Comparison of ENCODE assay signal across 8 cellular contexts in the genomic region with DNA sequence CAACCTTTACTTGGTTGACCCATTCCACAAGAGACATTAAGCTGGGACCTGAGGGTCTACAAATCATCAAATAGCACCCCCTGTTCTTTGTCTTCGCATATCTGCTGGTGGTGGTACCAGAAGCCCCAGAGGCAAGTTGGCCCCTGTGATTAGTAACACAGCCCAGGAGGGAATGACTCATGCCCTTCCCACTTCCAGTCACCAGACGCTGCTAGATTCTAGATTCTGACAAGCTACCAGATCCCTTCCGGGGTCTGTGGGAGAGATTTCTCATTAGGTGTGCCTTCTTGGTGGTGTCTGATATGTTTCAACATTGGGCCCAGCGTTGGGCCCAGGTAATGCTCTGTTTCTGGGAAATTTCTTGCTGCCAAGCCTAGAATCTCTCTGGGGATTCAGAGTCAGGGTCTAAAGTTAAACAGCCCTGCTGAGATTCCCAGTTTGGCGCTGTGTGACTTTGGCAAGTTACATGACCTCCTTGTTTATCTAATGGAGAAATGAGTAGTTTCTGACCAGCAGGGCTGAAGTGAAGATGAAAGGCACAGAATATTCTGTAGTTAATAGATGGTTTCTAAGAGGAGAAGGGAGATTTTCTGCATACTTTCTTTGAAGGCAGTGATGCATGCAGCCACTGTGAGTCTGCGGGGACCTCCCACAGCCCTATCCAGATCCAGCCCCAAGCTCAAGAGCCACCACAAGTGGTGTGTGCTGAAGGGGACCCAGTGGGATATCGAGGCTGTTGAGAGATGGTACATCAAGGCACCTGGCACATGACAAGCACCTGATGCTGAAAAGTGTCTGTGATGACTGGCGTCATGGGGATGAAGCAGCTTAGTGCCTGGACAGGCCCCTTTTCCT. TPM values are rescaled to one million over a fixed set of nuclear protein-coding genes. Genes with fewer than 3 reads are reported as not detected.
A peak's percentile ranks its signal among the peaks of the same experiment; 100 is the strongest.
DNase-seq lines count a peak whose midpoint lies in the region; ATAC-seq and TF ChIP-seq lines count a peak whose summit lies in the region.

No MANE protein-coding gene starts in this region.

- no peaks in the 10 kb centered on the region for H3F3A ChIP-seq in MM.1S (ENCODE audit: insufficient read depth, low read length)

- peaks cover 5 to 14% of the 10 kb centered on the region in 2 donors for H3K4me1 ChIP-seq in muscle layer of duodenum (ENCODE audit: control insufficient read depth in 1 of 2, insufficient read depth in 2 of 2, low read length in 2 of 2)
- peaks cover 30 to 44% (median 38%) of the 10 kb centered on the region in 4 donors for H3K4me1 ChIP-seq in upper lobe of left lung
- H3K4me1 ChIP-seq in MM.1S (ENCODE audit: low read length): no peaks in the 10 kb centered on the region

- H3K36me3 ChIP-seq in muscle layer of duodenum (ENCODE audit: control insufficient read depth in 1 of 2, insufficient read depth in 2 of 2, low read length in 2 of 2) (no peaks in the 10 kb centered on the region), upper lobe of left lung (peaks cover 7 to 65% (median 32%) of the 10 kb centered on the region in 4 donors), MM.1S (replicated peaks; ENCODE audit: insufficient read depth, low read length) (no peaks in the 10 kb centered on the region)

- peaks cover 15% of the 10 kb centered on the region for H3K79me2 ChIP-seq in MM.1S (ENCODE audit: low read length)

- H3K4me3 ChIP-seq in muscle layer of duodenum (ENCODE audit: low read depth in 1 of 2, low read length in 2 of 2) (peak overlapping the region in 1 of 2 donors; percentile 2), upper lobe of left lung (no peak overlapping the region), MM.1S (ENCODE audit: low read length) (no peak overlapping the region)

- no peaks in the 10 kb centered on the region for H3K9me3 ChIP-seq in muscle layer of duodenum (ENCODE audit: control insufficient read depth in 1 of 2, low read length in 2 of 2)
- H3K9me3 ChIP-seq in upper lobe of left lung: no peaks in the 10 kb centered on the region
- no peaks in the 10 kb centered on the region for H3K9me3 ChIP-seq in MM.1S (replicated peaks; ENCODE audit: insufficient read depth, low read length)

- no peak for TF ChIP-seq EP300 in upper lobe of left lung (IDR thresholded peaks at IDR 0.05)

- DNase-seq in SW 1271 (lab: John Stamatoyannopoulos, UW) (peak; percentile 53 to 87), brain pericyte (ENCODE audit: low read depth, low spot score) (peak; percentile 75), upper lobe of left lung (no peak), MM.1S (no peak)

- H3K27me3 ChIP-seq in muscle layer of duodenum (ENCODE audit: low read depth, low read length) (no peaks in the 10 kb centered on the region), upper lobe of left lung (no peaks in the 10 kb centered on the region), MM.1S (replicated peaks; ENCODE audit: insufficient read depth, low read length) (no peaks in the 10 kb centered on the region)

- H3K9me2 ChIP-seq in MM.1S (replicated peaks; ENCODE audit: insufficient read depth, low read length): no peaks in the 10 kb centered on the region

- H3K27ac ChIP-seq in muscle layer of duodenum (ENCODE audit: low read length) (peak overlapping the region; percentile 77), upper lobe of left lung (peak overlapping the region; percentile 51 to 92 (median 61)), MM.1S (ENCODE audit: low read length) (no peak overlapping the region)

- no peak overlapping the region for H3K9ac ChIP-seq in MM.1S (ENCODE audit: low read length)

- WGBS in upper lobe of left lung, 2 donors: 70 to 72% methylated on average over 8 of the region's 8 CpGs

- TF ChIP-seq POLR2A in upper lobe of left lung (IDR thresholded peaks at IDR 0.05): no peak

- H3K4me2 ChIP-seq in MM.1S (ENCODE audit: low read depth, low read length): no peak overlapping the region

- ATAC-seq in GM18498 (IDR thresholded peaks at IDR 0.05; ENCODE audit: unreplicated experiment) (peak; percentile 40), HG03039 (IDR thresholded peaks at IDR 0.05; ENCODE audit: unreplicated experiment) (peak; percentile 31), upper lobe of left lung (ENCODE audit: low FRiP score in 2 of 2) (peak in 1 of 2 donors; percentile 34), GM21526 (IDR thresholded peaks at IDR 0.05; ENCODE audit: low FRiP score, unreplicated experiment) (no peak)

- H4K20me1 ChIP-seq in MM.1S (ENCODE audit: insufficient read depth, low read length): no peaks in the 10 kb centered on the region

- H2AFZ ChIP-seq in MM.1S (ENCODE audit: low read length): no peak overlapping the region

- TF ChIP-seq CTCF in upper lobe of left lung (IDR thresholded peaks at IDR 0.05) (no peak), MM.1S (IDR thresholded peaks at IDR 0.05; ENCODE audit: low read length) (no peak)

RNA-seq across cellular contexts. Expression of gene TRPV2, which starts 3.9 kb away (rescaled TPM):
- 100 to 1,000 TPM in 2 of 6 donors, 10 to 100 TPM in 4; 33.4 to 127 (median 48.6) TPM for total RNA-seq in upper lobe of left lung

RNA-seq across cellular contexts. Expression of gene UBB, which starts 38.4 kb away (rescaled TPM):
- total RNA-seq in upper lobe of left lung: 1,000 to 10,000 TPM in 3 of 6 donors, 100 to 1,000 TPM in 3; 281 to 1,666 (median 998) TPM

Comparison
In these comparisons a context has a peak if more than half of its experiments do, and no peak if none do; other contexts are left out.
1. DNase-seq: peak in SW 1271 (2 of 2) and brain pericyte (single experiment); none in upper lobe of left lung (0 of 2) and MM.1S (single experiment).